ENCODE assay signal across 8 cellular contexts in the genomic region with DNA sequence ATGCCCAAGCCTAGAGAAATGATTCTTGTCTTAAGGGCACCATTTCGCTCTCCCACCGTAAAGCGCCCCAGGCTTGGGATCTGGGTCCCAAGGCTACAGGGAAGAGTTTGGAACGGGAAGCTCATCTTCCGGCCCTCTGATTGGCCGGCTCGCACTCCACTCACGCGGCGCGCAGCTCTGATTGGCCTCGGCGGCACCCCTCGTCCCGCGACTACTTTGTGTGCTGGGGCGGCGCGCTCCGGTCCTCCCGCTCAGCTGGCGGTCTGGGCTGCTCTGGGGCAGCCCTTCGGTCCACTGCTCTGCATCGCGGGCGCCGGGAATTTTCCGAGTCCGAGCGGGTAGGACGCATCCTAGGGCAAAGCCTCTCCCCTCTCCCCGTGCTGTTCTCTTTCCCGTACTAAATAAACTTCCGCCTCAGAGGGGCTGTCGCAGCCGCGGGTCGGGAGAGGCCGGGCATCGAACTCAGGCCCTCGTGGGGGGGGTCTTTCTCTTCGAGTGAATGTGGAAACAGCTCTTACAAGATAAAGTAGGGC. TPM values are rescaled to one million over a fixed set of nuclear protein-coding genes. Genes with fewer than 3 reads are reported as not detected.
DNase-seq lines count a peak whose midpoint lies in the region; ATAC-seq and TF ChIP-seq lines count a peak whose summit lies in the region.

No MANE protein-coding gene starts in this region.

- POLR2A ChIA-PET in activated CD8-positive, alpha-beta T cell treated with anti-CD3 and anti-CD28 coated beads, Interleukin-2, amount 10 ng/mL, durations not matched to agents 7 days and 5 days (lab: Charles Lee), result interaction anchor here (0.6 to 5.7 kb wide), 30 partner anchors 11 to 546 kb away, joined by 3 to 77 read pairs (median 4); partner anchors contain the start of gene FNTB

- H3K9me3 Mint-ChIP-seq in activated CD8-positive, alpha-beta T cell treated with anti-CD3 and anti-CD28 coated beads, Interleukin-2, amount 10 ng/mL, durations not matched to agents 7 days and 5 days (ENCODE audit: insufficient read depth), result no peaks in the 10 kb centered on the region

- H3K36me3 Mint-ChIP-seq in activated CD8-positive, alpha-beta T cell treated with anti-CD3 and anti-CD28 coated beads, Interleukin-2, amount 10 ng/mL, durations not matched to agents 7 days and 5 days (ENCODE audit: low read depth), result peaks cover 23% of the 10 kb centered on the region

- DNase-seq in NCI-H748 treated with DMSO at 0.1 percent for 48 hours (lab: John Stamatoyannopoulos, UW) (peak; percentile 72), lung microvascular endothelial cell (ENCODE audit: low read depth in 2 of 2) (peak; percentile 92 to 95)
- peak; percentile 85 for DNase-seq in activated CD8-positive, alpha-beta T cell treated with anti-CD3 and anti-CD28 coated beads, Interleukin-2, amount 10 ng/mL, durations not matched to agents 7 days and 5 days
- DNase-seq in effector CD4-positive, alpha-beta T cell, result peak; percentile 75
- DNase-seq in stimulated activated CD4-positive, alpha-beta T cell treated with anti-CD3 and anti-CD28 coated beads, TNF-alpha, amount 100 ng/mL, for 4 hours (ENCODE audit: low read depth in 3 of 3), result peak; percentile 65 to 72 (median 66)

- H3K4me3 Mint-ChIP-seq in activated CD8-positive, alpha-beta T cell treated with anti-CD3 and anti-CD28 coated beads, Interleukin-2, amount 10 ng/mL, durations not matched to agents 7 days and 5 days, result peak overlapping the region; percentile 100

- ATAC-seq in GM19324 (IDR thresholded peaks at IDR 0.05; ENCODE audit: low FRiP score, unreplicated experiment) (peak; percentile 46), HG03469 (IDR thresholded peaks at IDR 0.05; ENCODE audit: unreplicated experiment) (peak; percentile 33)
- peak; percentile 69 for ATAC-seq in activated CD8-positive, alpha-beta T cell treated with anti-CD3 and anti-CD28 coated beads, Interleukin-2, amount 10 ng/mL, durations not matched to agents 7 days and 5 days

- H3K4me1 Mint-ChIP-seq in activated CD8-positive, alpha-beta T cell treated with anti-CD3 and anti-CD28 coated beads, Interleukin-2, amount 10 ng/mL, durations not matched to agents 7 days and 5 days (ENCODE audit: low read depth), result peaks cover 50% of the 10 kb centered on the region

- peak overlapping the region; percentile 98 for H3K27ac Mint-ChIP-seq in activated CD8-positive, alpha-beta T cell treated with anti-CD3 and anti-CD28 coated beads, Interleukin-2, amount 10 ng/mL, durations not matched to agents 7 days and 5 days

- H3K27ac ChIP-seq in C4-2B, result peak overlapping the region; percentile 85

- CTCF ChIA-PET in activated CD8-positive, alpha-beta T cell treated with anti-CD3 and anti-CD28 coated beads, Interleukin-2, amount 10 ng/mL, durations not matched to agents 7 days and 5 days (lab: Charles Lee), result interaction anchor here (0.8 to 10.7 kb wide), 39 partner anchors 13 to 658 kb away, joined by 3 to 171 read pairs (median 5); partner anchors contain the start of gene FNTB

- H3K27me3 Mint-ChIP-seq in activated CD8-positive, alpha-beta T cell treated with anti-CD3 and anti-CD28 coated beads, Interleukin-2, amount 10 ng/mL, durations not matched to agents 7 days and 5 days (ENCODE audit: low read depth), result no peaks in the 10 kb centered on the region

- no peak for TF ChIP-seq CTCF in C4-2B (conservative IDR thresholded peaks at IDR 0.05)

RNA-seq across cellular contexts. Expression of gene FUT8, which starts 0.8 kb away (rescaled TPM):
- 100 to 1,000 TPM in 1 of 2 experiments, 10 to 100 TPM in 1; 99.2 to 101 TPM for total RNA-seq in activated CD8-positive, alpha-beta T cell treated with anti-CD3 and anti-CD28 coated beads, Interleukin-2, amount 10 ng/mL, durations not matched to agents 7 days and 5 days
- total RNA-seq in lung microvascular endothelial cell, result 8.3 and 13.5 TPM in 2 replicates

Comparison
In these comparisons a context has a peak if more than half of its experiments do, and no peak if none do; other contexts are left out.
1. Peak in every context shown above with its lines: DNase-seq, ATAC-seq and H3K27ac ChIP-seq.